Comparison of ENCODE assay signal across 8 cellular contexts in the genomic region with DNA sequence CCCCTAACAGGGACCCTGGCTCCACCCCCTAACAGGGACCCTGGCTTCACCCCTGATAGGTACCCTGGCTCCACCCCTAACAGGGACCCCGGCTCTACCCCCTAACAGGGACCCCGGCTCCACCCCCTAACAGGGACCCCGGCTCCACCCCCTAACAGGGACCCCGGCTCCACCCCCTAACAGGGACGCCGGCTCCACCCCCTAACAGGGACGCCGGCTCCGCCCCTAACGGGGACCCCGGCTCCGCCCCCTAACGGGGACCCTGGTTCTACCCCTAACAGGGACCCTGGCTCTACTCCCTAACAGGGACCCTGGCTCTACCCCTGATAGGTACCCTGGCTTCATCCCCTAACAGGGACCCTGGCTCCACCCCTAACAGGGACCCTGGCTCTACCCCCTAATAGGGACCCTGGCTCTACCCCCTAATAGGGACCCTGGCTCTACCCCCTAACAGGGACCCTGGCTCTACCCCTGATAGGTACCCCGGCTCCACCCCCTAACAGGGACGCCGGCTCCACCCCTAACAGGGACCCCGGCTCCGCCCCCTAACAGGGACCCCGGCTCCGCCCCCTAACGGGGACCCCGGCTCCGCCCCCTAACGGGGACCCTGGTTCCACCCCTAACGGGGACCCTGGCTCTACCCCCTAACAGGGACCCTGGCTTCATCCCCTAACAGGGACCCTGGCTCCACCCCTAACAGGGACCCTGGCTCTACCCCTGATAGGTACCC. TPM values are rescaled to one million over a fixed set of nuclear protein-coding genes. Genes with fewer than 3 reads are reported as not detected.
DNase-seq lines count a peak whose midpoint lies in the region; ATAC-seq and TF ChIP-seq lines count a peak whose summit lies in the region.
"Not testable (repeated sequence)": the region's sequence is repeated elsewhere in the genome, so short reads cannot be mapped to it uniquely, and the experiment has no call there.
"Had no signal": no experiment of that assay in that cellular context is flagged by ENCODE, and none has a peak within 500 bp of the region (broad histone marks: within the 10 kb centered on the region; RNA-seq: fewer than 3 reads in every experiment).

No MANE protein-coding gene starts in this region.

- H3K4me2 ChIP-seq in OCI-LY7 (ENCODE audit: low read length), result peak overlapping the region; percentile 92

- intact Hi-C loops in OCI-LY7 (cut with micrococcal nuclease; ENCODE audit: unreplicated experiment), result loop anchor here (5.0 kb wide), 1 partner anchor 38 kb away; no protein-coding TSS in a partner anchor
- intact Hi-C loops in breast epithelium (cut with DNase I; ENCODE audit: low total_unique reads); stomach (cut with DNase I; ENCODE audit: low total_unique reads): not testable (repeated sequence)
- intact Hi-C loops in ovary (cut with DNase I), result loop anchor here in 1 of 4 donors (5.0 kb wide), 1 partner anchor 58 kb away; a partner anchor contains a TSS

- H3K9me2 ChIP-seq in OCI-LY7 (ENCODE audit: insufficient read depth, low read length), result not testable (repeated sequence)

- POLR2A ChIA-PET in OCI-LY7 (lab: Charles Lee), result not testable (repeated sequence)

- H2AFZ ChIP-seq in OCI-LY7 (ENCODE audit: low read length), result 0 out of 2 replicates have a peak overlapping the region, but pooled peaks have one; percentile 38

- H3K36me3 ChIP-seq in OCI-LY7 (ENCODE audit: insufficient read depth, low read length) (peaks cover 44% of the 10 kb centered on the region), gastroesophageal sphincter (peaks cover 0 to 54% of the 10 kb centered on the region in 2 donors), stomach (peaks cover 0 to 39% (median 31%) of the 10 kb centered on the region in 4 donors), upper lobe of left lung (peaks cover 0 to 28% (median 6%) of the 10 kb centered on the region in 4 donors)
- not testable (repeated sequence) for H3K36me3 ChIP-seq in breast epithelium, ovary

- H3K27me3 ChIP-seq in breast epithelium, gastroesophageal sphincter, ovary, stomach, upper lobe of left lung: not testable (repeated sequence)

- H3K4me1 ChIP-seq in OCI-LY7 (ENCODE audit: insufficient read depth, low read length, poor library complexity, severe bottlenecking) (peaks cover 35% of the 10 kb centered on the region), gastroesophageal sphincter (peaks cover 0 to 69% (median 18%) of the 10 kb centered on the region in 3 donors), ovary (ENCODE audit: insufficient read depth) (peaks cover 23% of the 10 kb centered on the region), stomach (peaks cover 14 to 91% (median 31%) of the 10 kb centered on the region in 4 donors), upper lobe of left lung (peaks cover 14 to 54% (median 32%) of the 10 kb centered on the region in 4 donors)
- H3K4me1 ChIP-seq in breast epithelium, result not testable (repeated sequence)

- TF ChIP-seq POLR2A in breast epithelium (IDR thresholded peaks at IDR 0.05); gastroesophageal sphincter (IDR thresholded peaks at IDR 0.05); ovary (IDR thresholded peaks at IDR 0.05); stomach (IDR thresholded peaks at IDR 0.05); upper lobe of left lung (IDR thresholded peaks at IDR 0.05): not testable (repeated sequence)

- H3K79me2 ChIP-seq in OCI-LY7 (ENCODE audit: insufficient read depth, low read depth, low read length), result not testable (repeated sequence)

- not testable (repeated sequence) for H3K4me3 ChIP-seq in OCI-LY7 (ENCODE audit: low read depth, low read length, poor library complexity, severe bottlenecking); breast epithelium; gastroesophageal sphincter; ovary; stomach; upper lobe of left lung

- TF ChIP-seq EP300 in gastroesophageal sphincter (IDR thresholded peaks at IDR 0.05); ovary (IDR thresholded peaks at IDR 0.05); stomach (IDR thresholded peaks at IDR 0.05); upper lobe of left lung (IDR thresholded peaks at IDR 0.05): not testable (repeated sequence)

- not testable (repeated sequence) for TF ChIP-seq CTCF in OCI-LY7 (conservative IDR thresholded peaks at IDR 0.05; ENCODE audit: low read length); breast epithelium (IDR thresholded peaks at IDR 0.05); gastroesophageal sphincter (IDR thresholded peaks at IDR 0.05); ovary (IDR thresholded peaks at IDR 0.05); stomach (IDR thresholded peaks at IDR 0.05); upper lobe of left lung (IDR thresholded peaks at IDR 0.05)

- DNase-seq in NAMALWA (ENCODE audit: low spot score) (peak; percentile 12), OCI-LY7 (ENCODE audit: low spot score) (peak; percentile 25), upper lobe of left lung (peak in 1 of 2 donors; percentile 71)
- DNase-seq in breast epithelium (ENCODE audit: low spot score in 2 of 2); ovary; stomach: not testable (repeated sequence)

- CTCF ChIA-PET in OCI-LY7 (lab: Charles Lee; ENCODE audit: unreplicated experiment), result not testable (repeated sequence)

- not testable (repeated sequence) for ATAC-seq in gastroesophageal sphincter; upper lobe of left lung (ENCODE audit: low FRiP score in 2 of 2)

- H3K27ac ChIP-seq in OCI-LY7 (ENCODE audit: low read depth, low read length, poor library complexity, severe bottlenecking) (peak overlapping the region; percentile 90), breast epithelium (peak overlapping the region; percentile 25 to 42), gastroesophageal sphincter (peak overlapping the region; percentile 8 to 81 (median 71)), ovary (peak overlapping the region; percentile 23 to 69), stomach (peak overlapping the region in 4 of 5 donors; percentile 35 to 76 (median 70)), upper lobe of left lung (peak overlapping the region; percentile 52 to 77 (median 70))

- no CpG with 5 or more reads among the region's 25 CpGs for WGBS in gastroesophageal sphincter (ENCODE audit: low coverage in 1 of 2), 2 donors
- 55 to 67% (median 66%) methylated on average over 5 to 25 of the region's 25 CpGs for WGBS in ovary, 3 donors
- 73 to 81% (median 78%) methylated on average over 14 to 25 of the region's 25 CpGs for WGBS in stomach, 5 donors
- 60 to 76% methylated on average over 1 to 5 of the region's 25 CpGs for WGBS in upper lobe of left lung, 2 donors

- H4K20me1 ChIP-seq in OCI-LY7 (ENCODE audit: insufficient read depth, low read length), result not testable (repeated sequence)

- not testable (repeated sequence) for BruUV-seq in OCI-LY7 (replicated peaks; lab: Mats Ljungman, UMichigan)

- H3K9me3 ChIP-seq in OCI-LY7 (ENCODE audit: low read length); breast epithelium; gastroesophageal sphincter; ovary; stomach; upper lobe of left lung: not testable (repeated sequence)

RNA-seq across cellular contexts. Expression of a gene that starts 58.7 kb away (rescaled TPM):
- total RNA-seq in OCI-LY7 (2014; rRNA removed; shearing (Covaris generic)), result 19.9 and 26.4 TPM in 2 replicates
- total RNA-seq in OCI-LY7 (2022), result 14.7 and 19.2 TPM in 2 replicates
- total RNA-seq in breast epithelium, result 10 to 100 TPM; 19.0 to 57.8 (median 56.4) TPM
- total RNA-seq in gastroesophageal sphincter, result 10 to 100 TPM; 63.5 to 87.5 (median 74.3) TPM
- total RNA-seq in ovary, result 10 to 100 TPM; 45.8 to 93.0 (median 67.1) TPM
- 10 to 100 TPM; 35.9 to 37.2 TPM for polyA plus RNA-seq in ovary
- 10 to 100 TPM in 4 of 5 donors, 1 to 10 TPM in 1; 2.6 to 30.4 (median 22.8) TPM for total RNA-seq in stomach
- polyA plus RNA-seq in stomach, result 1 to 10 TPM; 5.2 to 7.3 (median 5.7) TPM
- total RNA-seq in upper lobe of left lung, result 10 to 100 TPM; 16.1 to 54.5 (median 27.3) TPM
- total RNA-seq: HT-29 had no signal

Comparison
In these comparisons a context has a peak if more than half of its experiments do, and no peak if none do; other contexts are left out.
1. H3K27ac ChIP-seq: peak in every context shown above with its lines; median percentile 90 in OCI-LY7; 71 in gastroesophageal sphincter; 70 in stomach; 70 in upper lobe of left lung; 46 in ovary; 34 in breast epithelium.